In genomic region chr7:117183729-117184128, GRCh38 we compare ENCODE assay signal across 29 cellular contexts.
"Had no signal": no experiment of that assay in that cellular context is flagged by ENCODE, and none has a peak within 500 bp of the region (broad histone marks: within the 10 kb centered on the region; RNA-seq: fewer than 3 reads in every experiment).

No MANE protein-coding gene starts in this region.

- ATAC-seq: activated CD4-positive, alpha-beta T cell treated with anti-CD3 and anti-CD28 coated beads for 36 hours; activated CD8-positive, alpha-beta memory T cell treated with anti-CD3 and anti-CD28 coated beads, Interleukin-2, amount 10 ng/mL, durations not matched to agents 7 days and 5 days; activated CD8-positive, alpha-beta T cell treated with anti-CD3 and anti-CD28 coated beads, Interleukin-2, amount 10 ng/mL, durations not matched to agents 7 days and 5 days; activated naive CD4-positive, alpha-beta T cell treated with anti-CD3 and anti-CD28 coated beads, Interleukin-2, amount 50 U/mL, for 72 hours; activated T-cell treated with anti-CD3 and anti-CD28 coated beads, Interleukin-2, amount 50 U/mL, for 72 hours; effector memory CD8-positive, alpha-beta T cell; esophagus mucosa had no signal

- H3K4me1 Mint-ChIP-seq: activated CD4-positive, alpha-beta T cell treated with anti-CD3 and anti-CD28 coated beads, Interleukin-2, amount 10 ng/mL, durations not matched to agents 24 days and 14 days; activated CD8-positive, alpha-beta memory T cell treated with anti-CD3 and anti-CD28 coated beads, Interleukin-2, amount 10 ng/mL, durations not matched to agents 7 days and 5 days had no signal

- H3K27ac Mint-ChIP-seq: activated CD4-positive, alpha-beta memory T cell treated with anti-CD3 and anti-CD28 coated beads for 36 hours; activated CD4-positive, alpha-beta T cell treated with anti-CD3 and anti-CD28 coated beads for 36 hours; activated CD4-positive, alpha-beta T cell treated with anti-CD3 and anti-CD28 coated beads, Interleukin-2, amount 10 ng/mL, durations not matched to agents 24 days and 14 days; activated CD8-positive, alpha-beta memory T cell treated with anti-CD3 and anti-CD28 coated beads, Interleukin-2, amount 10 ng/mL, durations not matched to agents 7 days and 5 days; activated CD8-positive, alpha-beta T cell treated with anti-CD3 and anti-CD28 coated beads, Interleukin-2, amount 10 ng/mL, durations not matched to agents 7 days and 5 days; activated naive CD4-positive, alpha-beta T cell treated with anti-CD3 and anti-CD28 coated beads, Interleukin-2, amount 10 ng/mL, durations not matched to agents 7 days and 5 days; activated naive CD4-positive, alpha-beta T cell treated with anti-CD3 and anti-CD28 coated beads, Interleukin-2, amount 50 U/mL, for 72 hours; activated naive CD8-positive, alpha-beta T cell treated with anti-CD3 and anti-CD28 coated beads, Interleukin-2, amount 10 ng/mL, durations not matched to agents 7 days and 5 days; activated T-cell treated with anti-CD3 and anti-CD28 coated beads, Interleukin-2, amount 50 U/mL, for 24 hours; activated T-cell treated with anti-CD3 and anti-CD28 coated beads, Interleukin-2, amount 50 U/mL, for 72 hours; brain; effector memory CD8-positive, alpha-beta T cell had no signal

- H3K4me1 ChIP-seq: breast epithelium had no signal

- H3K4me3 ChIP-seq: ascending aorta, breast epithelium, cardiac muscle cell had no signal

- H3K4me3 Mint-ChIP-seq: activated CD4-positive, alpha-beta memory T cell treated with anti-CD3 and anti-CD28 coated beads for 36 hours; activated CD4-positive, alpha-beta T cell treated with anti-CD3 and anti-CD28 coated beads for 36 hours; activated CD4-positive, alpha-beta T cell treated with anti-CD3 and anti-CD28 coated beads, Interleukin-2, amount 10 ng/mL, durations not matched to agents 24 days and 14 days; activated CD8-positive, alpha-beta memory T cell treated with anti-CD3 and anti-CD28 coated beads, Interleukin-2, amount 10 ng/mL, durations not matched to agents 7 days and 5 days; activated CD8-positive, alpha-beta T cell treated with anti-CD3 and anti-CD28 coated beads, Interleukin-2, amount 10 ng/mL, durations not matched to agents 7 days and 5 days; activated naive CD4-positive, alpha-beta T cell treated with anti-CD3 and anti-CD28 coated beads, Interleukin-2, amount 10 ng/mL, durations not matched to agents 7 days and 5 days; activated naive CD8-positive, alpha-beta T cell treated with anti-CD3 and anti-CD28 coated beads, Interleukin-2, amount 10 ng/mL, durations not matched to agents 7 days and 5 days; activated T-cell treated with anti-CD3 and anti-CD28 coated beads, Interleukin-2, amount 50 U/mL, for 24 hours; activated T-cell treated with anti-CD3 and anti-CD28 coated beads, Interleukin-2, amount 50 U/mL, for 72 hours; brain; effector memory CD8-positive, alpha-beta T cell had no signal

- H3K9me3 ChIP-seq: ascending aorta, breast epithelium had no signal

- FAIRE-seq: frontal cortex had no signal

- H3K9me3 Mint-ChIP-seq: activated CD4-positive, alpha-beta memory T cell treated with anti-CD3 and anti-CD28 coated beads for 36 hours; activated CD4-positive, alpha-beta T cell treated with anti-CD3 and anti-CD28 coated beads, Interleukin-2, amount 10 ng/mL, durations not matched to agents 24 days and 14 days; activated naive CD4-positive, alpha-beta T cell treated with anti-CD3 and anti-CD28 coated beads, Interleukin-2, amount 10 ng/mL, durations not matched to agents 7 days and 5 days; activated naive CD4-positive, alpha-beta T cell treated with anti-CD3 and anti-CD28 coated beads, Interleukin-2, amount 50 U/mL, for 72 hours; activated naive CD8-positive, alpha-beta T cell treated with anti-CD3 and anti-CD28 coated beads, Interleukin-2, amount 10 ng/mL, durations not matched to agents 7 days and 5 days; activated T-cell treated with anti-CD3 and anti-CD28 coated beads, Interleukin-2, amount 50 U/mL, for 24 hours; activated T-cell treated with anti-CD3 and anti-CD28 coated beads, Interleukin-2, amount 50 U/mL, for 72 hours; effector memory CD8-positive, alpha-beta T cell had no signal

- H3K27me3 ChIP-seq: ascending aorta, breast epithelium, cardiac muscle cell had no signal

- H3K36me3 Mint-ChIP-seq: activated CD8-positive, alpha-beta memory T cell treated with anti-CD3 and anti-CD28 coated beads, Interleukin-2, amount 10 ng/mL, durations not matched to agents 7 days and 5 days; activated naive CD4-positive, alpha-beta T cell treated with anti-CD3 and anti-CD28 coated beads, Interleukin-2, amount 10 ng/mL, durations not matched to agents 7 days and 5 days had no signal

- H3K27me3 Mint-ChIP-seq: activated CD4-positive, alpha-beta memory T cell treated with anti-CD3 and anti-CD28 coated beads for 36 hours; activated CD4-positive, alpha-beta T cell treated with anti-CD3 and anti-CD28 coated beads for 36 hours; activated CD4-positive, alpha-beta T cell treated with anti-CD3 and anti-CD28 coated beads, Interleukin-2, amount 10 ng/mL, durations not matched to agents 24 days and 14 days; activated CD8-positive, alpha-beta memory T cell treated with anti-CD3 and anti-CD28 coated beads, Interleukin-2, amount 10 ng/mL, durations not matched to agents 7 days and 5 days; activated naive CD4-positive, alpha-beta T cell treated with anti-CD3 and anti-CD28 coated beads, Interleukin-2, amount 10 ng/mL, durations not matched to agents 7 days and 5 days; activated naive CD8-positive, alpha-beta T cell treated with anti-CD3 and anti-CD28 coated beads, Interleukin-2, amount 10 ng/mL, durations not matched to agents 7 days and 5 days; activated T-cell treated with anti-CD3 and anti-CD28 coated beads, Interleukin-2, amount 50 U/mL, for 24 hours; brain; effector memory CD8-positive, alpha-beta T cell had no signal

- DNase-seq: activated CD4-positive, alpha-beta memory T cell treated with anti-CD3 and anti-CD28 coated beads for 36 hours; activated CD4-positive, alpha-beta T cell treated with anti-CD3 and anti-CD28 coated beads for 36 hours; activated CD4-positive, alpha-beta T cell treated with anti-CD3 and anti-CD28 coated beads, Interleukin-2, amount 10 ng/mL, durations not matched to agents 24 days and 14 days; activated CD4-positive, CD25-positive, alpha-beta regulatory T cell; activated CD4-positive, CD25-positive, alpha-beta regulatory T cell treated with anti-CD3 and anti-CD28 coated beads, Interleukin-2, amount 50 U/mL, for 72 hours; activated CD8-positive, alpha-beta memory T cell treated with anti-CD3 and anti-CD28 coated beads, Interleukin-2, amount 10 ng/mL, durations not matched to agents 7 days and 5 days; activated CD8-positive, alpha-beta memory T cell treated with anti-CD3 and anti-CD28 coated beads, Interleukin-2, amount 50 U/mL, for 4 hours; activated CD8-positive, alpha-beta T cell treated with anti-CD3 and anti-CD28 coated beads, Interleukin-2, amount 10 ng/mL, durations not matched to agents 7 days and 5 days; activated gamma-delta T cell; activated naive CD4-positive, alpha-beta T cell; activated naive CD4-positive, alpha-beta T cell treated with anti-CD3 and anti-CD28 coated beads, Interleukin-2, amount 10 ng/mL, durations not matched to agents 7 days and 5 days; activated naive CD8-positive, alpha-beta T cell treated with anti-CD3 and anti-CD28 coated beads, Interleukin-2, amount 10 ng/mL, durations not matched to agents 7 days and 5 days; activated T-cell treated with anti-CD3 and anti-CD28 coated beads, Interleukin-2, amount 50 U/mL, for 24 hours; activated T-cell treated with anti-CD3 and anti-CD28 coated beads, Interleukin-2, amount 50 U/mL, for 72 hours; central memory CD4-positive, alpha-beta T cell; cerebellar nuclear complex; cortex of kidney; effector CD4-positive, alpha-beta T cell; effector memory CD8-positive, alpha-beta T cell; foreskin fibroblast; head of caudate nucleus; T-helper 2 cell had no signal

- H3K27ac ChIP-seq: ascending aorta, breast epithelium, cardiac muscle cell had no signal

- H3K36me3 ChIP-seq: ascending aorta, breast epithelium had no signal
